Comparison of ENCODE assay signal across 19 cellular contexts in genomic region chr10:58373446-58373834, GRCh38. TPM values are rescaled to one million over a fixed set of nuclear protein-coding genes. Genes with fewer than 3 reads are reported as not detected.
DNase-seq lines count a peak whose midpoint lies in the region; ATAC-seq and TF ChIP-seq lines count a peak whose summit lies in the region.
"Had no signal": no experiment of that assay in that cellular context is flagged by ENCODE, and none has a peak within 500 bp of the region (broad histone marks: within the 10 kb centered on the region; RNA-seq: fewer than 3 reads in every experiment).

No MANE protein-coding gene starts in this region.

- H3K4me3 ChIP-seq in epithelial cell of esophagus (ENCODE audit: low read length) (no peak overlapping the region), H7 (ENCODE audit: insufficient read depth, low read depth, low read length) (no peak overlapping the region)
- H3K4me3 ChIP-seq in CD8-positive, alpha-beta memory T cell (ENCODE audit: low read length) = no peak overlapping the region
- H3K4me3 ChIP-seq: dorsolateral prefrontal cortex, SK-N-MC, upper lobe of right lung had no signal

- H3K27me3 ChIP-seq in H7 (ENCODE audit: control insufficient read depth, insufficient read depth, low read length) = no peaks in the 10 kb centered on the region
- H3K27me3 ChIP-seq in CD8-positive, alpha-beta memory T cell (ENCODE audit: insufficient read depth, low read length, poor library complexity, severe bottlenecking) = no peaks in the 10 kb centered on the region
- H3K27me3 ChIP-seq: dorsolateral prefrontal cortex, upper lobe of right lung had no signal

- POLR2A ChIA-PET in CD8-positive, alpha-beta memory T cell (lab: Charles Lee) = no interaction called here

- peaks cover 0 to 1% (median 0%) of the 10 kb centered on the region in 3 donors for H3K36me3 Mint-ChIP-seq in CD8-positive, alpha-beta memory T cell
- H3K36me3 Mint-ChIP-seq: CD4-positive, alpha-beta memory T cell had no signal

- no peaks in the 10 kb centered on the region for H3K27me3 Mint-ChIP-seq in CD8-positive, alpha-beta memory T cell
- H3K27me3 Mint-ChIP-seq: CD4-positive, alpha-beta memory T cell had no signal

- TF ChIP-seq CTCF in epithelial cell of esophagus (IDR thresholded peaks at IDR 0.05; ENCODE audit: insufficient read depth, low read depth, low read length, missing control alignments) = no peak

- CTCF ChIA-PET in CD8-positive, alpha-beta memory T cell (lab: Charles Lee) = interaction anchor here (2.5 kb wide), 1 partner anchor 11 kb away, joined by 7 read pairs; the partner anchor contains the start of gene TFAM

- in situ Hi-C loops in ACHN (cut with HindIII; ENCODE audit: low pct_ligation_motif_present, low pct_unique_long_range_greater_than_20kb, low sequenced_read_pairs) = no loop called here

- H3K36me3 ChIP-seq in H7 (replicated peaks; ENCODE audit: control insufficient read depth, insufficient read depth, low read length) = no peaks in the 10 kb centered on the region
- H3K36me3 ChIP-seq in CD8-positive, alpha-beta memory T cell (ENCODE audit: insufficient read depth, low read length) = no peaks in the 10 kb centered on the region
- H3K36me3 ChIP-seq: upper lobe of right lung had no signal

- H3K9me3 Mint-ChIP-seq in CD8-positive, alpha-beta memory T cell = no peaks in the 10 kb centered on the region
- H3K9me3 Mint-ChIP-seq: activated naive CD8-positive, alpha-beta T cell treated with anti-CD3 and anti-CD28 coated beads, Interleukin-2, amount 10 ng/mL, durations not matched to agents 7 days and 5 days had no signal

- no peak overlapping the region for H3K4me3 Mint-ChIP-seq in CD8-positive, alpha-beta memory T cell
- H3K4me3 Mint-ChIP-seq: activated naive CD8-positive, alpha-beta T cell treated with anti-CD3 and anti-CD28 coated beads, Interleukin-2, amount 10 ng/mL, durations not matched to agents 7 days and 5 days; CD4-positive, alpha-beta memory T cell had no signal

- no peaks in the 10 kb centered on the region for H3K4me1 ChIP-seq in CD8-positive, alpha-beta memory T cell (ENCODE audit: insufficient read depth, low read length)
- H3K4me1 ChIP-seq: upper lobe of right lung had no signal

- H3K4me1 Mint-ChIP-seq in CD8-positive, alpha-beta memory T cell = no peaks in the 10 kb centered on the region
- H3K4me1 Mint-ChIP-seq: CD4-positive, alpha-beta memory T cell had no signal

- ATAC-seq in GM21528 (IDR thresholded peaks at IDR 0.05; ENCODE audit: low FRiP score, unreplicated experiment) = peak; percentile 26
- ATAC-seq in HG03442 (IDR thresholded peaks at IDR 0.05; ENCODE audit: unreplicated experiment) = peak; percentile 16
- ATAC-seq: stimulated activated naive CD8-positive, alpha-beta T cell treated with anti-CD3 and anti-CD28 coated beads, Interleukin-15, Interleukin-2, amounts not matched to agents 100 U/mL and 50 U/mL, for 24 hours; upper lobe of right lung had no signal

- DNase-seq in ACHN = peak; percentile 62
- peak; percentile 70 for DNase-seq in epithelial cell of esophagus (ENCODE audit: low read depth)
- DNase-seq in NCI-H526 treated with DMSO at 0.1 percent for 48 hours (lab: John Stamatoyannopoulos, UW) = no peak
- no peak for DNase-seq in H7
- no peak for DNase-seq in CD8-positive, alpha-beta memory T cell
- DNase-seq in stimulated activated CD4-positive, alpha-beta T cell treated with anti-CD3 and anti-CD28 coated beads, Interleukin-15, amount 100 ng/mL, for 24 hours = no peak
- DNase-seq: activated naive CD8-positive, alpha-beta T cell treated with anti-CD3 and anti-CD28 coated beads, Interleukin-2, amount 10 ng/mL, durations not matched to agents 7 days and 5 days; activated T-cell treated with anti-CD3 and anti-CD28 coated beads, Interleukin-2, amount 50 U/mL, for 48 hours; CD4-positive, alpha-beta memory T cell; dorsolateral prefrontal cortex; EL; hippocampal formation; KG1; left colon; stimulated activated naive CD8-positive, alpha-beta T cell treated with anti-CD3 and anti-CD28 coated beads, Interleukin-15, Interleukin-2, amounts not matched to agents 100 U/mL and 50 U/mL, for 24 hours; upper lobe of right lung had no signal

- H3K9me3 ChIP-seq in CD8-positive, alpha-beta memory T cell (ENCODE audit: low read length) = no peaks in the 10 kb centered on the region
- H3K9me3 ChIP-seq: upper lobe of right lung had no signal

- H3K27ac Mint-ChIP-seq in CD8-positive, alpha-beta memory T cell = peak overlapping the region in 1 of 8 donors; percentile 8
- H3K27ac Mint-ChIP-seq: activated naive CD8-positive, alpha-beta T cell treated with anti-CD3 and anti-CD28 coated beads, Interleukin-2, amount 10 ng/mL, durations not matched to agents 7 days and 5 days had no signal

- H3K27ac ChIP-seq in CD8-positive, alpha-beta memory T cell (ENCODE audit: low read depth, low read length) = no peak overlapping the region
- H3K27ac ChIP-seq: dorsolateral prefrontal cortex, SK-N-MC, upper lobe of right lung had no signal

RNA-seq across cellular contexts. Expression of gene TFAM, which starts 11.8 kb away (rescaled TPM):
- total RNA-seq in H7 (2014; rRNA removed; shearing (Covaris generic)) = 44.8 and 58.0 TPM in 2 replicates
- 100 to 1,000 TPM; 124 to 136 TPM for total RNA-seq in CD8-positive, alpha-beta memory T cell
- 50.6 TPM for polyA plus RNA-seq in CD8-positive, alpha-beta memory T cell

RNA-seq across cellular contexts. Expression of gene UBE2D1, which starts 38.6 kb away (rescaled TPM):
- 31.6 and 33.7 TPM in 2 replicates for total RNA-seq in H7 (2014; rRNA removed; shearing (Covaris generic))
- 10 to 100 TPM; 16.5 to 16.6 TPM for total RNA-seq in CD8-positive, alpha-beta memory T cell
- polyA plus RNA-seq in CD8-positive, alpha-beta memory T cell = 18.3 TPM

Comparison
In these comparisons a context has a peak if more than half of its experiments do, and no peak if none do; other contexts are left out.
1. DNase-seq: peak in ACHN (single experiment) and epithelial cell of esophagus (single experiment); none in NCI-H526 treated with DMSO at 0.1 percent for 48 hours (single experiment), H7 (single experiment), CD8-positive, alpha-beta memory T cell (0 of 5) and stimulated activated CD4-positive, alpha-beta T cell treated with anti-CD3 and anti-CD28 coated beads, Interleukin-15, amount 100 ng/mL, for 24 hours (single experiment).